Comparison of ENCODE assay signal across 11 cellular contexts in the genomic region with DNA sequence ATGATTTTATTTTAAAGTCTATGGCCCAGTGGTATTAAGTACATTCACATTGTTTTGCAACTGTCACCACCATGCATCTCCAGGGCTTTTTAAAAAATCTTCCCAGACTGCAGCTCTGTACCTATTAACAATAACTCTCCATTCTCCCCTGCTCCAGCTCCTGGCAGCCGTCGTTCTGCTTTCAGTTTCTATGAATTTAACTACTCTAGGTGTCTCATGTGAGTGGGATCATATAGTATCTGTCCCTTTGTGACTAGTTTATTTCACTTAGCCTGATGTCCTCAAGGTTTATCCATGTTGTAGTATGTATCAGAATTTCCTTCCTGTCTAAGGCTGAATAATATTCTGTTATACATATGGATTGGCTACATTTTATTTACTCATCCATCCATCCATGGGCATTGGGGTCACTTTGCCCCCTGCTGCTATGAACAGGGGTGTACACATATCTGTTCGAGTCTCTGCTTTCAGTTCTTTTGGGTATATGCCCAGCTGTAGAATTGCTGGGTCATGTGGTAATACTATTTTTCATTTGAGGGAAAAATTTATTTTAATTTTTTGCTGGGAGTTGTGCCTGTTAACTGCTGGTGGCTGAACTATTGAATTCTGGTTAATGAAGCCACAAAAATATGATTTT.
A peak's percentile ranks its signal among the peaks of the same experiment; 100 is the strongest.
DNase-seq lines count a peak whose midpoint lies in the region; ATAC-seq and TF ChIP-seq lines count a peak whose summit lies in the region.
"Had no signal": no experiment of that assay in that cellular context is flagged by ENCODE, and none has a peak within 500 bp of the region (broad histone marks: within the 10 kb centered on the region; RNA-seq: fewer than 3 reads in every experiment).

No MANE protein-coding gene starts in this region.

- no peak overlapping the region for H3K9ac ChIP-seq in fibroblast of lung (ENCODE audit: insufficient read depth, low read length)

- no peaks in the 10 kb centered on the region for H3K79me2 ChIP-seq in fibroblast of lung (ENCODE audit: control insufficient read depth, insufficient read depth, low read length)

- H3K27ac Mint-ChIP-seq in T-helper 17 cell, result no peak overlapping the region

- DNase-seq in AG10803 (ENCODE audit: low read depth) (no peak), fibroblast of lung (ENCODE audit: low read depth in 2 of 2) (peak in 1 of 2 donors; percentile 60), T-helper 17 cell (no peak), NCI-H2081 treated with DMSO at 0.1 percent for 48 hours (lab: John Stamatoyannopoulos, UW) (no peak), NCI-H1092 (lab: John Stamatoyannopoulos, UW) (no peak)
- DNase-seq: C1 segment of cervical spinal cord had no signal

- peaks cover 5% of the 10 kb centered on the region for H3K36me3 ChIP-seq in fibroblast of lung (ENCODE audit: control insufficient read depth, insufficient read depth, low read length)

- H3K4me3 ChIP-seq in AG10803 (ENCODE audit: low read length), result no peak overlapping the region
- no peak overlapping the region for H3K4me3 ChIP-seq in fibroblast of lung (replicated peaks in 1 of 4; ENCODE audit: control extremely low read depth in 1 of 4, insufficient read depth in 1 of 4, low read depth in 3 of 4, low read length in 4 of 4)

- peaks cover 9% of the 10 kb centered on the region for H3K36me3 Mint-ChIP-seq in T-helper 17 cell (ENCODE audit: low read depth)

- TF ChIP-seq CTCF in AG10803 (conservative IDR thresholded peaks at IDR 0.05; ENCODE audit: low read length) (peak; percentile 27; the same call in 1 of the 2 replicates), fibroblast of lung (conservative IDR thresholded peaks at IDR 0.05 in 1 of 2, IDR thresholded peaks at IDR 0.05 in 1 of 2; ENCODE audit: low read depth in 1 of 2, low read length in 2 of 2) (peak in 1 of 2 donors; percentile 26)

- H2AFZ ChIP-seq in fibroblast of lung (ENCODE audit: low read length), result no peak overlapping the region

- peak; percentile 50 for ATAC-seq in GM19351 (IDR thresholded peaks at IDR 0.05; ENCODE audit: unreplicated experiment)
- peak; percentile 44 for ATAC-seq in HG03280 (IDR thresholded peaks at IDR 0.05; ENCODE audit: unreplicated experiment)
- no peak for ATAC-seq in T-helper 17 cell
- ATAC-seq in GM21737 (IDR thresholded peaks at IDR 0.05; ENCODE audit: unreplicated experiment), result no peak

- H3K4me1 Mint-ChIP-seq in T-helper 17 cell, result peaks cover 2% of the 10 kb centered on the region
- H3K4me1 Mint-ChIP-seq: central memory CD8-positive, alpha-beta T cell; neural crest cell had no signal

- no peak overlapping the region for H3K4me3 Mint-ChIP-seq in T-helper 17 cell
- H3K4me3 Mint-ChIP-seq: central memory CD8-positive, alpha-beta T cell; neural crest cell had no signal

- H3K4me1 ChIP-seq in fibroblast of lung (ENCODE audit: control insufficient read depth, extremely low read depth, insufficient read depth, low read length), result peaks cover 14% of the 10 kb centered on the region

- no peaks in the 10 kb centered on the region for H3K27me3 ChIP-seq in fibroblast of lung (ENCODE audit: control insufficient read depth, insufficient read depth, low read length)

- no peaks in the 10 kb centered on the region for H3K27me3 Mint-ChIP-seq in T-helper 17 cell
- H3K27me3 Mint-ChIP-seq: central memory CD8-positive, alpha-beta T cell had no signal

- H3K4me2 ChIP-seq in fibroblast of lung (ENCODE audit: extremely low read depth, insufficient read depth, low read length), result no peak overlapping the region

- H3K9me3 ChIP-seq in fibroblast of lung (ENCODE audit: control insufficient read depth, insufficient read depth, low read depth, low read length) (no peaks in the 10 kb centered on the region), T-helper 17 cell (ENCODE audit: control insufficient read depth, low read length, poor library complexity, severe bottlenecking) (no peaks in the 10 kb centered on the region)

- no peaks in the 10 kb centered on the region for H4K20me1 ChIP-seq in fibroblast of lung (ENCODE audit: control insufficient read depth, extremely low read depth, insufficient read depth, low read length)

- peak overlapping the region; percentile 11 for H3K27ac ChIP-seq in fibroblast of lung (ENCODE audit: insufficient read depth, low read length)

Comparison
In these comparisons a context has a peak if more than half of its experiments do, and no peak if none do; other contexts are left out.
1. ATAC-seq: peak in GM19351 (single experiment) and HG03280 (single experiment); none in T-helper 17 cell (single experiment) and GM21737 (single experiment).